Comparison of ENCODE assay signal across 9 cellular contexts in the genomic region with DNA sequence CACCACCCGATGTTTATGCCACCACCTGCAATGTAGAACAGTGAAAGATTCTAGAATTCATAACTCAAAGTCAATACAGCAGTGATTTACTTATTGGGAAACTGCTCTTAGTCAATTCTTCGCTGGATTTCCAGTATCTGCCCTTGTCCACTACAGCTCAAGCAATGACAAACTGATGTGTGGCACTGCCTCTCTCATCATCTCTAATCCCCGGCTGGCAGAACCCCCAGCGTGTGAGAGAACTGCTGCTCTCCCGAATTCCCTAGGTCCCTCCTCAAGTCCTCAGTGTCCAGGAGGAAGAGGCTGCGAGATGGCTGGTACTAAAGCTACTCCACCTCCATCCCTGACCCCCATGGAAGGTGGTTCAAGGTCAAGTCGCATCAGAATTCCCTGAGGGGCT. TPM values are rescaled to one million over a fixed set of nuclear protein-coding genes. Genes with fewer than 3 reads are reported as not detected.
DNase-seq lines count a peak whose midpoint lies in the region; ATAC-seq and TF ChIP-seq lines count a peak whose summit lies in the region.
"Had no signal": no experiment of that assay in that cellular context is flagged by ENCODE, and none has a peak within 500 bp of the region (broad histone marks: within the 10 kb centered on the region; RNA-seq: fewer than 3 reads in every experiment).

No MANE protein-coding gene starts in this region.

- H3K4me3 ChIP-seq in HEK293 (ENCODE audit: low read depth, low read length) (peak overlapping the region; percentile 82), muscle layer of colon (ENCODE audit: low read depth in 1 of 2, low read length in 2 of 2) (peak overlapping the region in 1 of 2 donors; percentile 86)

- peaks cover 39% of the 10 kb centered on the region for H3K36me3 Mint-ChIP-seq in brain

- no peaks in the 10 kb centered on the region for H3K9me3 ChIP-seq in HEK293 (ENCODE audit: control insufficient read depth, insufficient read depth, low read depth, low read length)
- no peaks in the 10 kb centered on the region for H3K9me3 ChIP-seq in muscle layer of colon (ENCODE audit: low read length)

- H3K36me3 ChIP-seq in HEK293 (ENCODE audit: control insufficient read depth in 2 of 2, insufficient read depth in 1 of 2, low read length in 2 of 2) (peaks cover 21 to 41% of the 10 kb centered on the region in 2 experiments), muscle layer of colon (ENCODE audit: insufficient read depth, low read length) (peaks cover 4% of the 10 kb centered on the region)

- TF ChIP-seq CTCF in HEK293 (tag by site-specific recombination; IDR thresholded peaks at IDR 0.05): no peak
- no peak for TF ChIP-seq CTCF in brain (conservative IDR thresholded peaks at IDR 0.05)

- H3K9me3 Mint-ChIP-seq in brain: no peaks in the 10 kb centered on the region

- POLR2A ChIA-PET in HEK293 (lab: Yijun Ruan, JAX): interaction anchor here (1.0 to 2.6 kb wide), 4 partner anchors 19 to 122 kb away, joined by 3 to 10 read pairs (median 4); a partner anchor contains a TSS

- H3K27me3 Mint-ChIP-seq in brain: no peaks in the 10 kb centered on the region

- H3K27ac Mint-ChIP-seq in brain: peak overlapping the region; percentile 60 to 95 (median 94)

- peak overlapping the region; percentile 26 for H3K9ac ChIP-seq in muscle layer of colon (ENCODE audit: low read length)

- H3K4me1 Mint-ChIP-seq in brain: peaks cover 64% of the 10 kb centered on the region

- H3K4me1 ChIP-seq in HEK293 (ENCODE audit: control insufficient read depth, insufficient read depth, low read length) (peaks cover 7% of the 10 kb centered on the region), muscle layer of colon (ENCODE audit: insufficient read depth, low read length) (peaks cover 17% of the 10 kb centered on the region)

- DNase-seq in AG20443 (ENCODE audit: low spot score): peak; percentile 25
- DNase-seq in NK-92 treated with Interleukin-12 subunit alpha and Interleukin-12 subunit beta, amount 100 ng/mL, for 24 hours (lab: John Stamatoyannopoulos, UW): no peak
- DNase-seq in NCI-H524 treated with DMSO at 0.1 percent for 48 hours (lab: John Stamatoyannopoulos, UW): no peak
- no peak for DNase-seq in germinal center (ENCODE audit: low spot score)
- DNase-seq: aorta had no signal

- ATAC-seq in GM21825 (IDR thresholded peaks at IDR 0.05; ENCODE audit: unreplicated experiment): no peak

- H3K27me3 ChIP-seq in muscle layer of colon (ENCODE audit: control insufficient read depth in 1 of 2, insufficient read depth in 2 of 2, low read length in 2 of 2): no peaks in the 10 kb centered on the region

- peak overlapping the region; percentile 87 to 95 (median 93) for H3K4me3 Mint-ChIP-seq in brain

- H3K27ac ChIP-seq in HEK293 (ENCODE audit: extremely low read depth, low read depth, low read length) (no peak overlapping the region), muscle layer of colon (ENCODE audit: low read depth, low read length) (no peak overlapping the region)

- CTCF ChIA-PET in HEK293 (lab: Yijun Ruan, JAX): interaction anchor here (1.2 to 1.6 kb wide), 2 partner anchors 9 to 170 kb away, joined by 3 to 5 read pairs; no protein-coding TSS in a partner anchor

TF ChIP-seq in HEK293, 187 proteins besides CTCF, POLR2A, EP300 and RAD21:
- TF ChIP-seq GLIS1 (tag by site-specific recombination; IDR thresholded peaks at IDR 0.05): peak; percentile 8; the same call in 1 of the 2 replicates
- TF ChIP-seq SP7 (tag by site-specific recombination; IDR thresholded peaks at IDR 0.05): no peak
- peak; percentile 20; the same call in 1 of the 2 replicates for TF ChIP-seq GLIS2 (tag by site-specific recombination; IDR thresholded peaks at IDR 0.05)

RNA-seq across cellular contexts. Expression of a gene that starts 1.6 kb away (rescaled TPM):
- 150 TPM for polyA plus RNA-seq in brain (ENCODE audit: insufficient read depth, low read depth, low replicate concordance)

RNA-seq across cellular contexts. Expression of a gene that starts 22.3 kb away (rescaled TPM):
- polyA plus RNA-seq in brain (ENCODE audit: insufficient read depth, low read depth, low replicate concordance): 3.3 TPM

RNA-seq across cellular contexts. Expression of a gene that starts 35.3 kb away (rescaled TPM):
- 45.1 TPM for polyA plus RNA-seq in brain (ENCODE audit: insufficient read depth, low read depth, low replicate concordance)

RNA-seq across cellular contexts. Expression of a gene that starts 47.5 kb away (rescaled TPM):
- 15.8 TPM for polyA plus RNA-seq in brain (ENCODE audit: insufficient read depth, low read depth, low replicate concordance)
